10 cellular contexts compared by ENCODE assay signal in the genomic region with DNA sequence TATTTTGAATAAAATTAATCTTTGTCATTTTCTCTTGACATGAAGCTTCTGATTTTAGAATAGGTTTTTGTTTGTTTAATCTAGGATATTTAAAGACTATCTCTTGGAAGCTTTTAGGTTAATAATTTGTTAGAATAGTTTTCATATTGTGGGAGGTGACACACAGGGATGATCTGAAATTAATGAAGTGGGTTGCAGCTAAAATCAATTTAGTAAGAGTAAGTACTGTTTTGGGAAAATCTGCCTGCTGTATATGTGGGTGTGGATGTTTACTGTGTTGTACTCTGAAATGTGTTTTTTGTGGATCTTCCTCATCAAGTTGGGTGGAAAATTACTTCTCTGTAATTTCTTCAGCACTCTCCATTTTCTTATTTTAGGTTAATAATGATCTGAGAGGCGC.
DNase-seq lines count a peak whose midpoint lies in the region; ATAC-seq, FAIRE-seq and TF ChIP-seq lines count a peak whose summit lies in the region.
"Had no signal": no experiment of that assay in that cellular context is flagged by ENCODE, and none has a peak within 500 bp of the region (broad histone marks: within the 10 kb centered on the region; RNA-seq: fewer than 3 reads in every experiment).

No MANE protein-coding gene starts in this region.

- H3K79me2 ChIP-seq in K562 (ENCODE audit: control insufficient read depth, insufficient read depth, low read length) = no peaks in the 10 kb centered on the region

- WGBS in K562 (ENCODE audit: insufficient coverage, low coverage, missing lambda C conversion rate) = 89% methylated on average over 1 of the region's 1 CpG
- 67 to 74% methylated on average over 1 of the region's 1 CpG for WGBS in tibial nerve, 2 donors

- no peak overlapping the region for H3K27ac Mint-ChIP-seq in activated naive CD4-positive, alpha-beta T cell treated with anti-CD3 and anti-CD28 coated beads, Interleukin-2, amount 50 U/mL, for 24 hours
- peak overlapping the region in 1 of 2 donors; percentile 89 for H3K27ac Mint-ChIP-seq in activated naive CD4-positive, alpha-beta T cell treated with anti-CD3 and anti-CD28 coated beads, Interleukin-2, amount 50 U/mL, for 72 hours

- no peak overlapping the region for H2AFZ ChIP-seq in K562 (ENCODE audit: low read depth, low read length)

- no peak for DNase-seq in activated naive CD4-positive, alpha-beta T cell treated with anti-CD3 and anti-CD28 coated beads, Interleukin-2, amount 50 U/mL, for 72 hours (ENCODE audit: low spot score in 2 of 2)
- DNase-seq in K562 (ENCODE audit: extremely low read depth in 1 of 4, low spot score in 3 of 4) = no peak
- no peak for DNase-seq in lower lobe of right lung
- DNase-seq in tibial nerve (ENCODE audit: low spot score in 2 of 2) = no peak
- no peak for DNase-seq in activated CD8-positive, alpha-beta memory T cell treated with anti-CD3 and anti-CD28 coated beads, Interleukin-2, amount 50 U/mL, for 4 hours
- DNase-seq: NCI-H774 had no signal

- TF ChIP-seq POLR2A in K562 (conservative IDR thresholded peaks at IDR 0.05) (no peak), tibial nerve (IDR thresholded peaks at IDR 0.05) (no peak)

- no peak for FAIRE-seq in K562 (lab: Jason Lieb, UNC)

- CTCF ChIA-PET in K562 (lab: Yijun Ruan, JAX; ENCODE audit: low intra/inter-chr PET ratio) = no interaction called here

- no peak overlapping the region for H3K4me3 ChIP-seq in K562
- H3K4me3 ChIP-seq in lower lobe of right lung = peak overlapping the region; percentile 34
- peak overlapping the region in 1 of 4 donors; percentile 39 for H3K4me3 ChIP-seq in tibial nerve

- no peak for TF ChIP-seq RAD21 in K562 (CRISPR knock-in tag; conservative IDR thresholded peaks at IDR 0.05 in 1 of 2, IDR thresholded peaks at IDR 0.05 in 1 of 2)

- H3K36me3 Mint-ChIP-seq in activated naive CD4-positive, alpha-beta T cell treated with anti-CD3 and anti-CD28 coated beads, Interleukin-2, amount 50 U/mL, for 24 hours = peaks cover 11% of the 10 kb centered on the region
- H3K36me3 Mint-ChIP-seq in activated naive CD4-positive, alpha-beta T cell treated with anti-CD3 and anti-CD28 coated beads, Interleukin-2, amount 50 U/mL, for 72 hours = peaks cover 0 to 9% of the 10 kb centered on the region in 2 donors

- H3K9me3 Mint-ChIP-seq in activated naive CD4-positive, alpha-beta T cell treated with anti-CD3 and anti-CD28 coated beads, Interleukin-2, amount 50 U/mL, for 24 hours = no peaks in the 10 kb centered on the region
- H3K9me3 Mint-ChIP-seq in activated naive CD4-positive, alpha-beta T cell treated with anti-CD3 and anti-CD28 coated beads, Interleukin-2, amount 50 U/mL, for 72 hours = no peaks in the 10 kb centered on the region

- H3K9ac ChIP-seq in K562 (ENCODE audit: insufficient read depth in 1 of 2, low read depth in 2 of 2, low read length in 2 of 2) = no peak overlapping the region

- peak overlapping the region; percentile 35; the same call in 1 of the 3 replicates for H3K27ac ChIP-seq in K562 (ENCODE audit: extremely low read depth, low read depth, low read length)
- H3K27ac ChIP-seq in lower lobe of right lung = peak overlapping the region; percentile 69
- peak overlapping the region; percentile 45 to 84 (median 66) for H3K27ac ChIP-seq in tibial nerve

- H3K9me3 ChIP-seq in K562 (replicated peaks; ENCODE audit: control insufficient read depth, insufficient read depth, low read depth, low read length) (no peaks in the 10 kb centered on the region), lower lobe of right lung (no peaks in the 10 kb centered on the region), tibial nerve (no peaks in the 10 kb centered on the region)

- no peak overlapping the region for H3K4me2 ChIP-seq in K562 (ENCODE audit: insufficient read depth, low read length)

- no peaks in the 10 kb centered on the region for H3K27me3 Mint-ChIP-seq in activated naive CD4-positive, alpha-beta T cell treated with anti-CD3 and anti-CD28 coated beads, Interleukin-2, amount 50 U/mL, for 24 hours
- H3K27me3 Mint-ChIP-seq: progenitor cell of endocrine pancreas had no signal

- H3K4me1 Mint-ChIP-seq in activated naive CD4-positive, alpha-beta T cell treated with anti-CD3 and anti-CD28 coated beads, Interleukin-2, amount 50 U/mL, for 24 hours = peaks cover 18% of the 10 kb centered on the region

- H3K27me3 ChIP-seq in K562 (ENCODE audit: control insufficient read depth in 2 of 2, insufficient read depth in 2 of 2, low read length in 2 of 2) = no peaks in the 10 kb centered on the region
- H3K27me3 ChIP-seq in lower lobe of right lung (ENCODE audit: low read depth) = no peaks in the 10 kb centered on the region
- no peaks in the 10 kb centered on the region for H3K27me3 ChIP-seq in tibial nerve

- H3K36me3 ChIP-seq in K562 (ENCODE audit: control insufficient read depth, insufficient read depth, low read length) = peaks cover 44% of the 10 kb centered on the region; the same call in 2 of the 3 replicates
- peaks cover 20% of the 10 kb centered on the region for H3K36me3 ChIP-seq in lower lobe of right lung
- peaks cover 0 to 20% (median 0%) of the 10 kb centered on the region in 3 donors for H3K36me3 ChIP-seq in tibial nerve

- peak overlapping the region; percentile 78 for H3K4me3 Mint-ChIP-seq in activated naive CD4-positive, alpha-beta T cell treated with anti-CD3 and anti-CD28 coated beads, Interleukin-2, amount 50 U/mL, for 24 hours

- H3K4me1 ChIP-seq in K562 (replicated peaks in 1 of 2; ENCODE audit: control insufficient read depth in 2 of 2, insufficient read depth in 2 of 2, low read length in 2 of 2) (0 out of 5 replicates have a peak, but pooled peaks cover 0 to 3% of the 10 kb centered on the region in 2 experiments), lower lobe of right lung (peaks cover 7% of the 10 kb centered on the region), tibial nerve (peaks cover 0 to 27% (median 3%) of the 10 kb centered on the region in 4 donors)

- ATAC-seq in activated naive CD4-positive, alpha-beta T cell treated with anti-CD3 and anti-CD28 coated beads, Interleukin-2, amount 50 U/mL, for 72 hours = no peak
- ATAC-seq in K562 (no peak), lower lobe of right lung (no peak), HG03139 (IDR thresholded peaks at IDR 0.05; ENCODE audit: unreplicated experiment) (no peak), GM18873 (IDR thresholded peaks at IDR 0.05; ENCODE audit: low FRiP score, unreplicated experiment) (no peak)

- POLR2A ChIA-PET in K562 (lab: Yijun Ruan, JAX) = interaction anchor here (0.6 to 2.1 kb wide), 4 partner anchors 10 to 78 kb away, joined by 3 to 7 read pairs (median 4); no protein-coding TSS in a partner anchor

- intact Hi-C loops in K562 (cut with micrococcal nuclease) = no loop called here
- intact Hi-C loops in lower lobe of right lung (cut with DNase I) = no loop called here

- no peaks in the 10 kb centered on the region for H3K9me1 ChIP-seq in K562 (ENCODE audit: control insufficient read depth, insufficient read depth, low read length)

- no peaks in the 10 kb centered on the region for H4K20me1 ChIP-seq in K562 (replicated peaks; ENCODE audit: control insufficient read depth, insufficient read depth, low read length)

- in situ Hi-C loops in K562 (cut with MboI) = no loop called here

- no TSS peak for BruUV-seq in K562 (replicated peaks; lab: Mats Ljungman, UMichigan)

- TF ChIP-seq EP300 in K562 (IDR thresholded peaks at IDR 0.05; ENCODE audit: low read length) = no peak
- TF ChIP-seq EP300 in tibial nerve (IDR thresholded peaks at IDR 0.05) = no peak

- TF ChIP-seq CTCF in K562 (IDR thresholded peaks at IDR 0.05 in 2 of 3, conservative IDR thresholded peaks at IDR 0.05 in 1 of 3; ENCODE audit: insufficient read depth in 2 of 3, low read depth in 1 of 3, low read length in 3 of 3) (no peak), lower lobe of right lung (IDR thresholded peaks at IDR 0.05) (no peak), tibial nerve (IDR thresholded peaks at IDR 0.05) (no peak)

TF ChIP-seq in K562, 482 proteins besides CTCF, POLR2A, EP300 and RAD21 (continues in another document):
- no peak for TF ChIP-seq HEY1 (CRISPR knock-in tag; IDR thresholded peaks at IDR 0.05; ENCODE audit: borderline replicate concordance)
